8 cellular contexts compared by ENCODE assay signal in the genomic region with DNA sequence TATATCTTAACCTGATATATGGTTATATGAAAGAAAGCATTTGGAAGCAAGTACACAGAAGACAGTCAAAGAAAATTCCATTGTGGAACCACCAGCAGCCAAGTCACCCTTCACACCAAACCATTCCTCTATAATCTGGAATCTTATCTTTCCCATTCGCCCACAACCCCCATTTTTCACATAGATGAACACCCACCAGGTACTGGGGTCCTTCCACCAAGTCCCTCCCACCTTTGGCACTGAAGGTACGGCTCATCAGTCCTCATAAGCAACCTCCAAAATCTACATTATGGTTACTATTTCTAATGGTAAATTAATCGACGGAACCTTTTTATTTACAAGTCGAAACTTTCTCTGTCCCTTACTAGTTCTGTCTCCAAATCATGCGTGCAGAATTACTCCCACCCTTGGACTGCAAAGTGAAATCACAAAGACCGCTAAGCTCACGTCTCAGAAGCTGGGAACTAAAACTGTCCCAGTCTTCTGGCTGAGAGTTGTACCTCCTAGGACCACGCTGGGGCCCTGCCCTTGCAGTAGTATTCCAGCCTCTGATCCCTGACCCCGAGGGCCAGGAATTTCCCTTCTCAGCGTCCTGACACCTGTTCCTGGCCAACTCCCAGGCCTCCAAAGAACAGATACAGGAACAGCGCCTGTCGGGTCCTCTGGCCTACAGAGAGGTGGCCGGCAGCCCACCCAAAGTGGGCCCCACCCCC. TPM values are rescaled to one million over a fixed set of nuclear protein-coding genes. Genes with fewer than 3 reads are reported as not detected.
DNase-seq lines count a peak whose midpoint lies in the region; ATAC-seq and TF ChIP-seq lines count a peak whose summit lies in the region.

No MANE protein-coding gene starts in this region.

- no peaks in the 10 kb centered on the region for H3K9me2 ChIP-seq in OCI-LY7 (ENCODE audit: insufficient read depth, low read length)

- intact Hi-C loops in OCI-LY7 (cut with micrococcal nuclease; ENCODE audit: unreplicated experiment), result loop anchor here (10.0 kb wide), 1 partner anchor 283 kb away; the partner anchor contains the start of gene SP3

- H3K36me3 ChIP-seq in OCI-LY7 (ENCODE audit: insufficient read depth, low read length), result peaks cover 36% of the 10 kb centered on the region
- peaks cover 0 to 6% (median 0%) of the 10 kb centered on the region in 4 donors for H3K36me3 ChIP-seq in upper lobe of left lung

- peak overlapping the region; percentile 56 for H2AFZ ChIP-seq in OCI-LY7 (ENCODE audit: low read length)

- no peak for TF ChIP-seq POLR2A in upper lobe of left lung (IDR thresholded peaks at IDR 0.05)

- no peaks in the 10 kb centered on the region for H3K27me3 Mint-ChIP-seq in memory B cell

- peak overlapping the region; percentile 93 for H3K4me3 ChIP-seq in OCI-LY7 (ENCODE audit: low read depth, low read length, poor library complexity, severe bottlenecking)
- peak overlapping the region; percentile 71 to 93 (median 77) for H3K4me3 ChIP-seq in upper lobe of left lung

- no peaks in the 10 kb centered on the region for H3K9me3 Mint-ChIP-seq in memory B cell

- peak overlapping the region; percentile 47 for H3K27ac ChIP-seq in OCI-LY7 (ENCODE audit: low read depth, low read length, poor library complexity, severe bottlenecking)
- peak overlapping the region; percentile 79 to 84 (median 82) for H3K27ac ChIP-seq in upper lobe of left lung

- DNase-seq in A172 (ENCODE audit: low spot score), result peak; percentile 27
- peak; percentile 41 for DNase-seq in OCI-LY7 (ENCODE audit: low spot score)
- peak; percentile 49 for DNase-seq in dermis blood vessel endothelial cell
- DNase-seq in memory B cell (ENCODE audit: low spot score in 2 of 2), result no peak
- peak in 1 of 2 donors; percentile 53 for DNase-seq in upper lobe of left lung

- no peaks in the 10 kb centered on the region; the same call in 1 of the 2 replicates for H4K20me1 ChIP-seq in OCI-LY7 (ENCODE audit: insufficient read depth, low read length)

- H3K4me3 Mint-ChIP-seq in memory B cell, result peak overlapping the region; percentile 89

- H3K79me2 ChIP-seq in OCI-LY7 (ENCODE audit: insufficient read depth, low read depth, low read length), result peaks cover 50% of the 10 kb centered on the region

- ATAC-seq in GM18502 (IDR thresholded peaks at IDR 0.05; ENCODE audit: poor library complexity, unreplicated experiment), result peak; percentile 15
- peak; percentile 5 for ATAC-seq in HG02981 (IDR thresholded peaks at IDR 0.05; ENCODE audit: unreplicated experiment)
- no peak for ATAC-seq in memory B cell (ENCODE audit: low read depth)
- ATAC-seq in upper lobe of left lung (ENCODE audit: low FRiP score in 2 of 2), result peak in 1 of 2 donors; percentile 28
- no peak for ATAC-seq in HG03469 (IDR thresholded peaks at IDR 0.05; ENCODE audit: unreplicated experiment)

- CTCF ChIA-PET in OCI-LY7 (lab: Charles Lee; ENCODE audit: unreplicated experiment), result interaction anchor here (0.6 kb wide), 1 partner anchor 14 kb away, joined by 3 read pairs; no protein-coding TSS in a partner anchor

- POLR2A ChIA-PET in OCI-LY7 (lab: Charles Lee), result interaction anchor here (0.6 to 2.3 kb wide), 3 partner anchors 10 to 982 kb away, joined by 3 to 9 read pairs (median 3); no protein-coding TSS in a partner anchor

- H3K4me2 ChIP-seq in OCI-LY7 (ENCODE audit: low read length), result peak overlapping the region; percentile 86

- H3K4me1 Mint-ChIP-seq in memory B cell, result peaks cover 11% of the 10 kb centered on the region

- 29 to 31% methylated on average over 11 to 12 of the region's 14 CpGs for WGBS in upper lobe of left lung, 2 donors

- H3K27me3 ChIP-seq in upper lobe of left lung, result no peaks in the 10 kb centered on the region

- no peaks in the 10 kb centered on the region for H3K9me3 ChIP-seq in OCI-LY7 (ENCODE audit: low read length)
- no peaks in the 10 kb centered on the region for H3K9me3 ChIP-seq in upper lobe of left lung

- H3K4me1 ChIP-seq in OCI-LY7 (ENCODE audit: insufficient read depth, low read length, poor library complexity, severe bottlenecking) (peaks cover 17% of the 10 kb centered on the region), upper lobe of left lung (peaks cover 9 to 19% (median 16%) of the 10 kb centered on the region in 4 donors)

- peak overlapping the region; percentile 48 for H3K27ac Mint-ChIP-seq in memory B cell

- no peak for TF ChIP-seq EP300 in upper lobe of left lung (IDR thresholded peaks at IDR 0.05)

- no peak for TF ChIP-seq CTCF in OCI-LY7 (conservative IDR thresholded peaks at IDR 0.05; ENCODE audit: low read length)
- no peak for TF ChIP-seq CTCF in upper lobe of left lung (IDR thresholded peaks at IDR 0.05)

- H3K36me3 Mint-ChIP-seq in memory B cell, result peaks cover 9% of the 10 kb centered on the region

- BruUV-seq in OCI-LY7 (replicated peaks; lab: Mats Ljungman, UMichigan), result no TSS peak

RNA-seq across cellular contexts. Expression of gene OLA1, which starts 0.7 kb away (rescaled TPM):
- 198 and 294 TPM in 2 replicates for total RNA-seq in A172 (2014; rRNA removed; shearing (Covaris generic))
- 66.0 and 69.5 TPM in 2 replicates for total RNA-seq in OCI-LY7 (2014; rRNA removed; shearing (Covaris generic))
- total RNA-seq in OCI-LY7 (2022), result 107 and 116 TPM in 2 replicates
- 85.6 and 139 TPM in 2 replicates for total RNA-seq in dermis blood vessel endothelial cell
- total RNA-seq in upper lobe of left lung, result 10 to 100 TPM; 16.5 to 52.2 (median 42.0) TPM

Comparison
In these comparisons a context has a peak if more than half of its experiments do, and no peak if none do; other contexts are left out.
1. DNase-seq: peak in A172 (single experiment), OCI-LY7 (single experiment) and dermis blood vessel endothelial cell (single experiment); none in memory B cell (0 of 2).
2. ATAC-seq: peak in GM18502 (single experiment) and HG02981 (single experiment); none in memory B cell (single experiment) and HG03469 (single experiment).